Comparison of ENCODE assay signal across 1 cellular context in genomic region chr7:130009848-130010688, GRCh38.
TF ChIP-seq lines count a peak whose summit lies in the region.

No MANE protein-coding gene starts in this region.

TF ChIP-seq in K562, 482 proteins besides CTCF, POLR2A, EP300 and RAD21 (continued from another document and continues in another):
- TF ChIP-seq E4F1 (CRISPR knock-in tag; IDR thresholded peaks at IDR 0.05; ENCODE audit: borderline replicate concordance) (no peak), KDM5B (IDR thresholded peaks at IDR 0.05; ENCODE audit: insufficient replicate concordance, low read depth, low read length) (no peak), E2F8 (IDR thresholded peaks at IDR 0.05; ENCODE audit: low read depth, partially characterized antibody) (no peak), BCLAF1 (IDR thresholded peaks at IDR 0.05; ENCODE audit: borderline replicate concordance in 1 of 2, control insufficient read depth in 1 of 2, low read depth in 2 of 2, low read length in 1 of 2) (no peak), ILF3 (IDR thresholded peaks at IDR 0.05; ENCODE audit: borderline replicate concordance) (no peak), ZNF407 (IDR thresholded peaks at IDR 0.05; ENCODE audit: low read depth) (no peak), CGGBP1 (CRISPR knock-in tag; IDR thresholded peaks at IDR 0.05) (no peak), POLR2AphosphoS5 (IDR thresholded peaks at IDR 0.05; ENCODE audit: control insufficient read depth, insufficient read depth, low read depth, low read length) (no peak), RBM25 (IDR thresholded peaks at IDR 0.05; ENCODE audit: low read depth, low read length, severe bottlenecking) (no peak), POLR3G (IDR thresholded peaks at IDR 0.05; ENCODE audit: extremely low read depth, insufficient read length, insufficient replicate concordance) (no peak), SIN3A (IDR thresholded peaks at IDR 0.05; ENCODE audit: borderline replicate concordance in 2 of 2, control insufficient read depth in 1 of 2, low read depth in 2 of 2, low read length in 2 of 2) (no peak), ARID2 (IDR thresholded peaks at IDR 0.05) (no peak), ETS1 (conservative IDR thresholded peaks at IDR 0.05; ENCODE audit: control insufficient read depth, low read depth, low read length) (no peak), ZNF696 (CRISPR knock-in tag; conservative IDR thresholded peaks at IDR 0.05) (no peak), CTBP1 (IDR thresholded peaks at IDR 0.05; ENCODE audit: borderline replicate concordance) (peak; percentile 69; the same call in 1 of the 2 replicates), FOXK1 (CRISPR knock-in tag; IDR thresholded peaks at IDR 0.05; ENCODE audit: borderline replicate concordance) (0 out of 2 replicates have a peak, but pooled peaks have one; percentile 2), CREM (IDR thresholded peaks at IDR 0.05; ENCODE audit: low read depth) (peak; percentile 48), SP1 (CRISPR knock-in tag; IDR thresholded peaks at IDR 0.05) (no peak; the same call in 1 of the 2 replicates), FIP1L1 (IDR thresholded peaks at IDR 0.05; ENCODE audit: low read depth, low read length, poor library complexity, severe bottlenecking) (no peak), ZNF766 (CRISPR knock-in tag; conservative IDR thresholded peaks at IDR 0.05) (no peak), ZNF699 (CRISPR knock-in tag; IDR thresholded peaks at IDR 0.05; ENCODE audit: insufficient replicate concordance) (no peak), ZNF586 (CRISPR knock-in tag; conservative IDR thresholded peaks at IDR 0.05) (no peak), EHMT2 (IDR thresholded peaks at IDR 0.05) (peak; percentile 55), TFAM (CRISPR knock-in tag; conservative IDR thresholded peaks at IDR 0.05) (no peak), ZNF24 (IDR thresholded peaks at IDR 0.05) (peak; percentile 47), ZNF253 (CRISPR knock-in tag; conservative IDR thresholded peaks at IDR 0.05) (no peak), JUNB (CRISPR knock-in tag; conservative IDR thresholded peaks at IDR 0.05) (peak; percentile 31; the same call in 1 of the 2 replicates), SUPT5H (IDR thresholded peaks at IDR 0.05) (no peak), ZSCAN32 (CRISPR knock-in tag; IDR thresholded peaks at IDR 0.05) (peak; percentile 39; the same call in 1 of the 2 replicates), DLX4 (CRISPR knock-in tag; IDR thresholded peaks at IDR 0.05) (no peak), HNRNPUL1 (IDR thresholded peaks at IDR 0.05; ENCODE audit: low read length) (no peak), HNRNPLL (IDR thresholded peaks at IDR 0.05; ENCODE audit: low read depth, low read length, poor library complexity, severe bottlenecking) (no peak), RBM15 (IDR thresholded peaks at IDR 0.05; ENCODE audit: insufficient read depth, low read length) (no peak), SNIP1 (IDR thresholded peaks at IDR 0.05; ENCODE audit: low read depth) (no peak), CHCHD3 (CRISPR knock-in tag; IDR thresholded peaks at IDR 0.05) (no peak), HNRNPL (IDR thresholded peaks at IDR 0.05; ENCODE audit: low read depth, low read length) (no peak), NONO (IDR thresholded peaks at IDR 0.05; ENCODE audit: low read depth in 2 of 2, low read length in 1 of 2) (no peak), SRF (CRISPR knock-in tag; IDR thresholded peaks at IDR 0.05) (0 out of 4 replicates have a peak, but pooled peaks of 1 of the 2 experiments have one; percentile 68), ZBTB5 (IDR thresholded peaks at IDR 0.05) (no peak)
